8 cellular contexts compared by ENCODE assay signal in genomic region chr6:29834564-29835436, GRCh38. TPM values are rescaled to one million over a fixed set of nuclear protein-coding genes. Genes with fewer than 3 reads are reported as not detected.
A peak's percentile ranks its signal among the peaks of the same experiment; 100 is the strongest.
DNase-seq lines count a peak whose midpoint lies in the region; ATAC-seq, FAIRE-seq and TF ChIP-seq lines count a peak whose summit lies in the region.

No MANE protein-coding gene starts in this region.

- H3K27ac Mint-ChIP-seq in Calu3 (ENCODE audit: unreplicated experiment) = no peak overlapping the region
- H3K27ac Mint-ChIP-seq in activated CD4-positive, alpha-beta memory T cell treated with anti-CD3 and anti-CD28 coated beads, Interleukin-2, amount 10 ng/mL, durations not matched to agents 7 days and 5 days = no peak overlapping the region

- H3K9me3 ChIP-seq in small intestine (ENCODE audit: control insufficient read depth, low read depth) = no peaks in the 10 kb centered on the region

- H3K4me1 Mint-ChIP-seq in Calu3 (ENCODE audit: low read depth, unreplicated experiment) = peaks cover 8% of the 10 kb centered on the region
- peaks cover 9% of the 10 kb centered on the region for H3K4me1 Mint-ChIP-seq in activated CD4-positive, alpha-beta memory T cell treated with anti-CD3 and anti-CD28 coated beads, Interleukin-2, amount 10 ng/mL, durations not matched to agents 7 days and 5 days

- H3K4me3 Mint-ChIP-seq in Calu3 (ENCODE audit: low read depth, unreplicated experiment) = no peak overlapping the region
- H3K4me3 Mint-ChIP-seq in activated CD4-positive, alpha-beta memory T cell treated with anti-CD3 and anti-CD28 coated beads, Interleukin-2, amount 10 ng/mL, durations not matched to agents 7 days and 5 days = no peak overlapping the region

- peaks cover 0 to 8% of the 10 kb centered on the region in 2 donors for H3K27me3 ChIP-seq in small intestine (ENCODE audit: control insufficient read depth in 2 of 2, insufficient read depth in 2 of 2, low read length in 2 of 2)

- no peaks in the 10 kb centered on the region for H3K9me3 Mint-ChIP-seq in Calu3 (ENCODE audit: low read depth, unreplicated experiment)
- no peaks in the 10 kb centered on the region for H3K9me3 Mint-ChIP-seq in activated CD4-positive, alpha-beta memory T cell treated with anti-CD3 and anti-CD28 coated beads, Interleukin-2, amount 10 ng/mL, durations not matched to agents 7 days and 5 days

- intact Hi-C loops in Calu3 (cut with micrococcal nuclease; ENCODE audit: unreplicated experiment) = loop anchor here (1.0 to 5.0 kb wide), 3 partner anchors 96 to 182 kb away; no protein-coding TSS in a partner anchor

- POLR2A ChIA-PET in activated CD4-positive, alpha-beta memory T cell treated with anti-CD3 and anti-CD28 coated beads, Interleukin-2, amount 10 ng/mL, durations not matched to agents 7 days and 5 days (lab: Charles Lee) = no interaction called here

- ATAC-seq in omental fat pad (ENCODE audit: low FRiP score) (peak; percentile 64), GM18519 (IDR thresholded peaks at IDR 0.05; ENCODE audit: low FRiP score, unreplicated experiment) (no peak)

- 18 to 22% (median 21%) methylated on average over 16 of the region's 16 CpGs for WGBS in small intestine, 3 donors

- TF ChIP-seq CTCF in Calu3 (IDR thresholded peaks at IDR 0.05; ENCODE audit: unreplicated experiment) = peak; percentile 95
- TF ChIP-seq CTCF in LNCAP (IDR thresholded peaks at IDR 0.05) = peak; percentile 71
- no peak for TF ChIP-seq CTCF in omental fat pad (IDR thresholded peaks at IDR 0.05)

- no peaks in the 10 kb centered on the region for H3K4me1 ChIP-seq in small intestine (ENCODE audit: control insufficient read depth in 2 of 2, insufficient read depth in 1 of 2, low read depth in 1 of 2, low read length in 1 of 2)

- no TSS peak for BruUV-seq in Calu3 (replicated peaks; lab: Mats Ljungman, UMichigan)

- H3K27me3 Mint-ChIP-seq in Calu3 (ENCODE audit: unreplicated experiment) = peaks cover 81% of the 10 kb centered on the region
- peaks cover 62% of the 10 kb centered on the region for H3K27me3 Mint-ChIP-seq in activated CD4-positive, alpha-beta memory T cell treated with anti-CD3 and anti-CD28 coated beads, Interleukin-2, amount 10 ng/mL, durations not matched to agents 7 days and 5 days

- DNase-seq in Calu3 (peak; percentile 73), erythroblast (lab: John Stamatoyannopoulos, UW) (peak; percentile 24 to 61), omental fat pad (ENCODE audit: low spot score) (no peak), NOMO-1 treated with DMSO at 0.1 percent for 48 hours (lab: John Stamatoyannopoulos, UW; ENCODE audit: unreplicated experiment) (no peak), small intestine (no peak)
- peak; percentile 56 for DNase-seq in activated CD4-positive, alpha-beta memory T cell treated with anti-CD3 and anti-CD28 coated beads, Interleukin-2, amount 10 ng/mL, durations not matched to agents 7 days and 5 days

- no peak overlapping the region for H3K27ac ChIP-seq in small intestine (ENCODE audit: low read depth in 1 of 2, low read length in 1 of 2)

- H3K36me3 ChIP-seq in small intestine (ENCODE audit: control insufficient read depth in 2 of 2, insufficient read depth in 2 of 2, low read length in 2 of 2) = no peaks in the 10 kb centered on the region

- TF ChIP-seq POLR2A in erythroblast (IDR thresholded peaks at IDR 0.05; ENCODE audit: low read length) = no peak

- no peak overlapping the region for H3K4me3 ChIP-seq in small intestine (ENCODE audit: low read depth in 1 of 2, low read length in 2 of 2)

- CTCF ChIA-PET in Calu3 (lab: Charles Lee) = interaction anchor here (0.7 to 2.3 kb wide), 5 partner anchors 26 to 132 kb away, joined by 3 to 41 read pairs (median 3); no protein-coding TSS in a partner anchor
- CTCF ChIA-PET in activated CD4-positive, alpha-beta memory T cell treated with anti-CD3 and anti-CD28 coated beads, Interleukin-2, amount 10 ng/mL, durations not matched to agents 7 days and 5 days (lab: Charles Lee) = interaction anchor here (0.7 to 3.1 kb wide), 22 partner anchors 9 to 184 kb away, joined by 3 to 46 read pairs (median 4); no protein-coding TSS in a partner anchor

- no peak for FAIRE-seq in small intestine (lab: Jason Lieb, UNC)

- no peaks in the 10 kb centered on the region for H3K36me3 Mint-ChIP-seq in Calu3 (ENCODE audit: insufficient read depth, unreplicated experiment)
- no peaks in the 10 kb centered on the region for H3K36me3 Mint-ChIP-seq in activated CD4-positive, alpha-beta memory T cell treated with anti-CD3 and anti-CD28 coated beads, Interleukin-2, amount 10 ng/mL, durations not matched to agents 7 days and 5 days (ENCODE audit: low read depth)

RNA-seq across cellular contexts. Expression of gene HLA-G, which starts 7.2 kb away (rescaled TPM):
- 0.45 and 1.5 TPM in 2 replicates for total RNA-seq in Calu3 (2022)
- total RNA-seq in activated CD4-positive, alpha-beta memory T cell treated with anti-CD3 and anti-CD28 coated beads, Interleukin-2, amount 10 ng/mL, durations not matched to agents 7 days and 5 days = under 1 TPM in 1 of 2 experiments, not detected in 1; 0.15 TPM
- total RNA-seq in omental fat pad = not detected
- 1 to 10 TPM in 1 of 3 donors, under 1 TPM in 1, not detected in 1; 0.85 to 5.6 TPM for polyA plus RNA-seq in small intestine

Comparison
In these comparisons a context has a peak if more than half of its experiments do, and no peak if none do; other contexts are left out.
1. DNase-seq: peak in Calu3 (single experiment), activated CD4-positive, alpha-beta memory T cell treated with anti-CD3 and anti-CD28 coated beads, Interleukin-2, amount 10 ng/mL, durations not matched to agents 7 days and 5 days (single experiment) and erythroblast (2 of 2); none in omental fat pad (single experiment), NOMO-1 treated with DMSO at 0.1 percent for 48 hours (single experiment) and small intestine (single experiment).
2. CTCF ChIP-seq: peak in Calu3 (single experiment) and LNCAP (single experiment); none in omental fat pad (0 of 3).